ENCODE assay signal across 26 cellular contexts in the genomic region with DNA sequence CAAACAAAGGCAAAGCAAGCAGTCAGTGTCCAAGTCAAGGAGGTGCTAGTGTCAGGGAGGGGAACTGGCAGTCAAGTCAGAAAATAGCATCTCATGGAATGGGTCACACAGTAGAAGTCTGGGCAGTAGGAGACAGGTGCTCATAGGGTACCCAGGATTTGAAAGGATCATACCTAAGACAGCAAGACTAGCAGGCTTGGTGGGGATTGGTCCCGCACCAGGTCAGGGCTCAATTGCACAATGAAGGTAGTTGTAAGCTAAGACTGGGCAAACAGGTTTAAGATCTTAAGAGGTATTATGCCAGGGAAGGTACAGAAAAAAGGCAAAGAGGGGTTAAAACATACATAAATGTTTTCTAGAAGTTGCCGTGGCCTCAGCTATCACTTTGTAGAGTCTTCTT.
"Had no signal": no experiment of that assay in that cellular context is flagged by ENCODE, and none has a peak within 500 bp of the region (broad histone marks: within the 10 kb centered on the region; RNA-seq: fewer than 3 reads in every experiment).

No MANE protein-coding gene starts in this region.

- H3K9me3 ChIP-seq: adrenal gland, body of pancreas, SJCRH30 had no signal

- H3K36me3 ChIP-seq: adrenal gland, breast epithelium, SJCRH30, WERI-Rb-1 had no signal

- ATAC-seq: activated CD8-positive, alpha-beta T cell treated with anti-CD3 and anti-CD28 coated beads for 36 hours; activated naive CD4-positive, alpha-beta T cell treated with anti-CD3 and anti-CD28 coated beads, Interleukin-2, amount 50 U/mL, for 72 hours; activated T-cell treated with anti-CD3 and anti-CD28 coated beads, Interleukin-2, amount 50 U/mL, for 4 hours; body of pancreas had no signal

- FAIRE-seq: astrocyte had no signal

- DNase-seq: activated CD4-positive, alpha-beta T cell treated with anti-CD3 and anti-CD28 coated beads, Interleukin-2, amount 10 ng/mL, durations not matched to agents 24 days and 14 days; activated CD4-positive, alpha-beta T cell treated with anti-CD3 and anti-CD28 coated beads, Interleukin-2, amount 50 U/mL, for 4 hours; activated CD8-positive, alpha-beta T cell treated with anti-CD3 and anti-CD28 coated beads for 36 hours; activated gamma-delta T cell treated with Interleukin-2 at 50 U/mL for 16 hours; activated naive CD4-positive, alpha-beta T cell treated with anti-CD3 and anti-CD28 coated beads for 36 hours; activated T-cell treated with anti-CD3 and anti-CD28 coated beads, Interleukin-2, amount 50 U/mL, for 4 hours; adrenal gland; body of pancreas; caudate nucleus; cerebellar nuclear complex; NCI-H1105; NCI-H1417 treated with DMSO at 0.1 percent for 48 hours; NCI-H187 treated with DMSO at 0.1 percent for 48 hours; NCI-H2081; NCI-H510A; NCI-H526; NCI-H748 treated with DMSO at 0.1 percent for 48 hours; NK-92 treated with Interleukin-12 subunit alpha and Interleukin-12 subunit beta, amount 100 ng/mL, for 24 hours; SHP77; SJCRH30; T1000; WERI-Rb-1 had no signal

- H3K27ac ChIP-seq: adrenal gland, body of pancreas, breast epithelium, SJCRH30, SK-N-MC, WERI-Rb-1 had no signal

- H3K4me1 ChIP-seq: adrenal gland, body of pancreas, breast epithelium, SJCRH30 had no signal

- H3K4me3 ChIP-seq: adrenal gland, body of pancreas, breast epithelium, SJCRH30, SK-N-MC had no signal

- H3K27me3 ChIP-seq: adrenal gland, body of pancreas, breast epithelium, SJCRH30 had no signal
